ENCODE assay signal across 2 cellular contexts in genomic region chr5:154312571-154312970, GRCh38.
TF ChIP-seq lines count a peak whose summit lies in the region.

No MANE protein-coding gene starts in this region.

TF ChIP-seq in SK-N-SH, 30 proteins besides CTCF, POLR2A, EP300 and RAD21:
- TF ChIP-seq TCF12 (IDR thresholded peaks at IDR 0.05), result peak; percentile 66
- no peak for TF ChIP-seq FOXM1 (IDR thresholded peaks at IDR 0.05; ENCODE audit: low read depth)
- peak; percentile 54 for TF ChIP-seq FOSL2 (IDR thresholded peaks at IDR 0.05; ENCODE audit: borderline replicate concordance, low read depth)
- TF ChIP-seq JUND (IDR thresholded peaks at IDR 0.05), result peak; percentile 34
- peak; percentile 24; the same call in 1 of the 2 replicates for TF ChIP-seq MAX (IDR thresholded peaks at IDR 0.05; ENCODE audit: low read depth)
- TF ChIP-seq TEAD4 (IDR thresholded peaks at IDR 0.05; ENCODE audit: borderline replicate concordance, insufficient read depth), result no peak
- TF ChIP-seq NFIC (IDR thresholded peaks at IDR 0.05; ENCODE audit: borderline replicate concordance), result peak; percentile 44; the same call in 1 of the 2 replicates
- TF ChIP-seq PBX3 (IDR thresholded peaks at IDR 0.05), result peak; percentile 31; the same call in 1 of the 2 replicates
- TF ChIP-seq ELF1 (IDR thresholded peaks at IDR 0.05), result no peak

TF ChIP-seq in endothelial cell of umbilical vein, 7 proteins besides CTCF, POLR2A, EP300 and RAD21:
- TF ChIP-seq EZH2 (IDR thresholded peaks at IDR 0.05; ENCODE audit: borderline replicate concordance, low read depth, low read length, severe bottlenecking) (no peak), FOS (IDR thresholded peaks at IDR 0.05; ENCODE audit: borderline replicate concordance, insufficient read depth, low read length) (peak; percentile 26), GATA2 (IDR thresholded peaks at IDR 0.05; ENCODE audit: insufficient read depth, insufficient read length, low read depth, low read length) (no peak)
